In genomic region chr17:65022751-65023421, GRCh38 we compare ENCODE assay signal across 8 cellular contexts. TPM values are rescaled to one million over a fixed set of nuclear protein-coding genes. Genes with fewer than 3 reads are reported as not detected.
A peak's percentile ranks its signal among the peaks of the same experiment; 100 is the strongest.
DNase-seq lines count a peak whose midpoint lies in the region; ATAC-seq and TF ChIP-seq lines count a peak whose summit lies in the region.

No MANE protein-coding gene starts in this region.

- peaks cover 23% of the 10 kb centered on the region for H3K36me3 Mint-ChIP-seq in activated T-cell treated with anti-CD3 and anti-CD28 coated beads, Interleukin-2, amount 50 U/mL, for 4 hours (ENCODE audit: insufficient read depth)
- H3K36me3 Mint-ChIP-seq in activated CD4-positive, alpha-beta T cell treated with anti-CD3 and anti-CD28 coated beads, Interleukin-2, amount 10 ng/mL, durations not matched to agents 24 days and 14 days (ENCODE audit: low read depth): peaks cover 31% of the 10 kb centered on the region

- no peaks in the 10 kb centered on the region for H3K36me3 ChIP-seq in osteoblast (ENCODE audit: insufficient read depth, low read length)

- H3K4me3 Mint-ChIP-seq in activated T-cell treated with anti-CD3 and anti-CD28 coated beads, Interleukin-2, amount 50 U/mL, for 4 hours: peak overlapping the region; percentile 50
- no peak overlapping the region for H3K4me3 Mint-ChIP-seq in activated CD4-positive, alpha-beta T cell treated with anti-CD3 and anti-CD28 coated beads, Interleukin-2, amount 10 ng/mL, durations not matched to agents 24 days and 14 days

- H3K27ac ChIP-seq in cingulate gyrus (ENCODE audit: low read depth, low read length): peak overlapping the region; percentile 20
- peak overlapping the region; percentile 37 for H3K27ac ChIP-seq in osteoblast (ENCODE audit: low read depth, low read length)

- no peaks in the 10 kb centered on the region for H3K9me3 ChIP-seq in osteoblast (ENCODE audit: low read depth, low read length)

- H3K9me3 Mint-ChIP-seq in activated T-cell treated with anti-CD3 and anti-CD28 coated beads, Interleukin-2, amount 50 U/mL, for 4 hours: no peaks in the 10 kb centered on the region
- no peaks in the 10 kb centered on the region for H3K9me3 Mint-ChIP-seq in activated CD4-positive, alpha-beta T cell treated with anti-CD3 and anti-CD28 coated beads, Interleukin-2, amount 10 ng/mL, durations not matched to agents 24 days and 14 days

- no peak overlapping the region for H3K27ac Mint-ChIP-seq in activated CD4-positive, alpha-beta T cell treated with anti-CD3 and anti-CD28 coated beads, Interleukin-2, amount 10 ng/mL, durations not matched to agents 24 days and 14 days

- H3K27me3 ChIP-seq in osteoblast (ENCODE audit: insufficient read depth, low read length): no peaks in the 10 kb centered on the region

- ATAC-seq in activated T-cell treated with anti-CD3 and anti-CD28 coated beads, Interleukin-2, amount 50 U/mL, for 4 hours: peak; percentile 88 to 90

- no peak for TF ChIP-seq CTCF in osteoblast (IDR thresholded peaks at IDR 0.05; ENCODE audit: extremely low read depth, low read depth, low read length)

- POLR2A ChIA-PET in HEK293T (lab: Yijun Ruan, JAX): interaction anchor here (0.7 to 1.6 kb wide), 3 partner anchors 13 to 48 kb away, joined by 3 to 8 read pairs (median 3); partner anchors contain the start of gene GNA13

- H4K20me1 ChIP-seq in osteoblast (ENCODE audit: insufficient read depth, low read length): peaks cover 60% of the 10 kb centered on the region

- CTCF ChIA-PET in HEK293T (lab: Yijun Ruan, JAX): interaction anchor here (0.5 to 1.0 kb wide), 2 partner anchors 12 to 48 kb away, joined by 3 read pairs; no protein-coding TSS in a partner anchor

- no peak overlapping the region for H2AFZ ChIP-seq in osteoblast (ENCODE audit: low read length)

- peaks cover 34% of the 10 kb centered on the region for H3K4me1 ChIP-seq in osteoblast (ENCODE audit: insufficient read depth, low read length)

- H3K27me3 Mint-ChIP-seq in activated T-cell treated with anti-CD3 and anti-CD28 coated beads, Interleukin-2, amount 50 U/mL, for 4 hours (ENCODE audit: low read depth): no peaks in the 10 kb centered on the region
- no peaks in the 10 kb centered on the region for H3K27me3 Mint-ChIP-seq in activated CD4-positive, alpha-beta T cell treated with anti-CD3 and anti-CD28 coated beads, Interleukin-2, amount 10 ng/mL, durations not matched to agents 24 days and 14 days

- intact Hi-C loops in activated CD4-positive, alpha-beta T cell treated with anti-CD3 and anti-CD28 coated beads, Interleukin-2, amount 10 ng/mL, durations not matched to agents 24 days and 14 days (cut with micrococcal nuclease): loop anchor here (5.0 kb wide), 1 partner anchor 34 kb away; the partner anchor contains the start of gene GNA13

- H3K4me3 ChIP-seq in osteoblast (ENCODE audit: insufficient read depth, low read length): peak overlapping the region; percentile 16

- no peak for DNase-seq in activated T-cell treated with anti-CD3 and anti-CD28 coated beads, Interleukin-2, amount 50 U/mL, for 4 hours
- DNase-seq in activated T-cell treated with anti-CD3 and anti-CD28 coated beads, Interleukin-2, amount 50 U/mL, for 48 hours: no peak
- DNase-seq in HEK293T (ENCODE audit: extremely low spot score) (peak; percentile 19), NCI-H345 (lab: John Stamatoyannopoulos, UW) (peak; percentile 25), osteoblast (ENCODE audit: insufficient read length, low spot score, missing footprints) (peak; percentile 86), anterior cingulate cortex (lab: John Stamatoyannopoulos, UW) (no peak)
- DNase-seq in activated CD4-positive, alpha-beta T cell treated with anti-CD3 and anti-CD28 coated beads, Interleukin-2, amount 10 ng/mL, durations not matched to agents 24 days and 14 days: no peak

- H3K4me1 Mint-ChIP-seq in activated T-cell treated with anti-CD3 and anti-CD28 coated beads, Interleukin-2, amount 50 U/mL, for 4 hours (ENCODE audit: low read depth): peaks cover 82% of the 10 kb centered on the region
- peaks cover 51% of the 10 kb centered on the region for H3K4me1 Mint-ChIP-seq in activated CD4-positive, alpha-beta T cell treated with anti-CD3 and anti-CD28 coated beads, Interleukin-2, amount 10 ng/mL, durations not matched to agents 24 days and 14 days

- peaks cover 95% of the 10 kb centered on the region for H3K79me2 ChIP-seq in osteoblast (ENCODE audit: insufficient read depth, low read length)

- H3K4me2 ChIP-seq in osteoblast (ENCODE audit: insufficient read depth, low read length): peak overlapping the region; percentile 59

TF ChIP-seq in HEK293T, 16 proteins besides CTCF, POLR2A, EP300 and RAD21:
- no peak for TF ChIP-seq ARNT (IDR thresholded peaks at IDR 0.05)
- peak; percentile 46; the same call in 1 of the 2 replicates for TF ChIP-seq FOXA1 (IDR thresholded peaks at IDR 0.05)
- peak; percentile 59 for TF ChIP-seq PKNOX1 (IDR thresholded peaks at IDR 0.05)
- 0 out of 2 replicates have a peak, but pooled peaks have one; percentile 43 for TF ChIP-seq FOXK2 (IDR thresholded peaks at IDR 0.05)

RNA-seq across cellular contexts. Expression of gene GNA13, which starts 33.7 kb away (rescaled TPM):
- 10 to 100 TPM; 45.7 to 54.9 (median 47.2) TPM for total RNA-seq in activated T-cell treated with anti-CD3 and anti-CD28 coated beads, Interleukin-2, amount 50 U/mL, for 4 hours
- 63.1 and 63.3 TPM in 2 replicates for total RNA-seq in osteoblast
- total RNA-seq in activated CD4-positive, alpha-beta T cell treated with anti-CD3 and anti-CD28 coated beads, Interleukin-2, amount 10 ng/mL, durations not matched to agents 24 days and 14 days: 51.1 and 52.3 TPM in 2 replicates

Comparison
In these comparisons a context has a peak if more than half of its experiments do, and no peak if none do; other contexts are left out.
1. DNase-seq: peak in HEK293T (single experiment), NCI-H345 (single experiment) and osteoblast (single experiment); none in activated T-cell treated with anti-CD3 and anti-CD28 coated beads, Interleukin-2, amount 50 U/mL, for 4 hours (single experiment), activated T-cell treated with anti-CD3 and anti-CD28 coated beads, Interleukin-2, amount 50 U/mL, for 48 hours (0 of 2), activated CD4-positive, alpha-beta T cell treated with anti-CD3 and anti-CD28 coated beads, Interleukin-2, amount 10 ng/mL, durations not matched to agents 24 days and 14 days (single experiment) and anterior cingulate cortex (0 of 58).